13 cellular contexts compared by ENCODE assay signal in genomic region chr3:134367412-134367811, GRCh38. TPM values are rescaled to one million over a fixed set of nuclear protein-coding genes. Genes with fewer than 3 reads are reported as not detected.
A peak's percentile ranks its signal among the peaks of the same experiment; 100 is the strongest.
DNase-seq lines count a peak whose midpoint lies in the region; ATAC-seq and TF ChIP-seq lines count a peak whose summit lies in the region.
"Had no signal": no experiment of that assay in that cellular context is flagged by ENCODE, and none has a peak within 500 bp of the region (broad histone marks: within the 10 kb centered on the region; RNA-seq: fewer than 3 reads in every experiment).

No MANE protein-coding gene starts in this region.

- H3K4me1 ChIP-seq in ascending aorta = peaks cover 44 to 95% of the 10 kb centered on the region in 2 donors
- H3K4me1 ChIP-seq in skeletal muscle satellite cell (ENCODE audit: control insufficient read depth, insufficient read depth, low read length) = peaks cover 98% of the 10 kb centered on the region

- H3K27ac ChIP-seq in ascending aorta = peak overlapping the region; percentile 93 to 99
- H3K27ac ChIP-seq: VCaP had no signal

- no peak for TF ChIP-seq CTCF in ascending aorta (IDR thresholded peaks at IDR 0.05)

- H3K4me2 ChIP-seq in skeletal muscle satellite cell (ENCODE audit: low read length) = peak overlapping the region; percentile 20

- H3K27me3 ChIP-seq in ascending aorta (no peaks in the 10 kb centered on the region), skeletal muscle satellite cell (ENCODE audit: control insufficient read depth, insufficient read depth, low read length) (no peaks in the 10 kb centered on the region)

- H3K4me3 ChIP-seq in ascending aorta (no peak overlapping the region), skeletal muscle satellite cell (ENCODE audit: low read length) (no peak overlapping the region)
- H3K4me3 ChIP-seq: GM12878 had no signal

- H3K9ac ChIP-seq in skeletal muscle satellite cell (ENCODE audit: low read depth, low read length) = peak overlapping the region; percentile 71

- ATAC-seq in GM21526 (IDR thresholded peaks at IDR 0.05; ENCODE audit: low FRiP score, unreplicated experiment) (no peak), GM21515 (IDR thresholded peaks at IDR 0.05; ENCODE audit: unreplicated experiment) (no peak)
- ATAC-seq: activated T-cell treated with anti-CD3 and anti-CD28 coated beads, Interleukin-2, amount 50 U/mL, for 4 hours; GM12878; natural killer cell had no signal

- H3K9me3 ChIP-seq in ascending aorta = no peaks in the 10 kb centered on the region
- H3K9me3 ChIP-seq in skeletal muscle satellite cell (replicated peaks; ENCODE audit: low read length) = no peaks in the 10 kb centered on the region

- peaks cover 57 to 93% of the 10 kb centered on the region in 2 donors for H3K36me3 ChIP-seq in ascending aorta
- peaks cover 96% of the 10 kb centered on the region for H3K36me3 ChIP-seq in skeletal muscle satellite cell (ENCODE audit: insufficient read depth, low read length)

- intact Hi-C loops in ascending aorta (cut with DNase I) = loop anchor here (10.0 kb wide), 1 partner anchor 793 kb away; the partner anchor contains the start of gene CDV3

- DNase-seq in EL (peak; percentile 18), ascending aorta (ENCODE audit: low spot score in 2 of 2) (peak in 1 of 2 donors; percentile 57), islet precursor cell (peak; percentile 74), hepatic stellate cell (ENCODE audit: low spot score) (no peak)
- DNase-seq in stimulated activated CD4-positive, alpha-beta T cell treated with anti-CD3 and anti-CD28 coated beads, Interleukin-2, amount 100 ng/mL, for 24 hours = no peak
- DNase-seq: activated T-cell treated with anti-CD3 and anti-CD28 coated beads, Interleukin-2, amount 50 U/mL, for 4 hours; CD8-positive, alpha-beta memory T cell; natural killer cell had no signal

RNA-seq across cellular contexts. Expression of gene AMOTL2, which starts 6.8 kb away (rescaled TPM):
- total RNA-seq in ascending aorta = 156 TPM
- total RNA-seq in skeletal muscle satellite cell (2012; rRNA removed) = 40.8 and 77.5 TPM in 2 replicates
- total RNA-seq: CD8-positive, alpha-beta memory T cell; natural killer cell had no signal

Comparison
In these comparisons a context has a peak if more than half of its experiments do, and no peak if none do; other contexts are left out.
1. DNase-seq: peak in EL (single experiment) and islet precursor cell (single experiment); none in stimulated activated CD4-positive, alpha-beta T cell treated with anti-CD3 and anti-CD28 coated beads, Interleukin-2, amount 100 ng/mL, for 24 hours (0 of 2) and hepatic stellate cell (single experiment).